ENCODE assay signal across 11 cellular contexts in genomic region chr16:77789646-77790370, GRCh38. TPM values are rescaled to one million over a fixed set of nuclear protein-coding genes. Genes with fewer than 3 reads are reported as not detected.
DNase-seq lines count a peak whose midpoint lies in the region; ATAC-seq and TF ChIP-seq lines count a peak whose summit lies in the region.
"Had no signal": no experiment of that assay in that cellular context is flagged by ENCODE, and none has a peak within 500 bp of the region (broad histone marks: within the 10 kb centered on the region; RNA-seq: fewer than 3 reads in every experiment).

No MANE protein-coding gene starts in this region.

- H3K27ac Mint-ChIP-seq in H9 (no peak overlapping the region), WTC11 (no peak overlapping the region), CD14-positive monocyte (no peak overlapping the region)
- H3K27ac Mint-ChIP-seq in CD8-positive, alpha-beta T cell: no peak overlapping the region
- H3K27ac Mint-ChIP-seq: activated naive CD4-positive, alpha-beta T cell treated with anti-CD3 and anti-CD28 coated beads, Interleukin-2, amount 10 ng/mL, durations not matched to agents 7 days and 5 days; dendritic cell treated with granulocyte-macrophage colony-stimulating factor and Interleukin-4, amounts not matched to agents 40 ng/mL and 50 ng/mL, for 4 days had no signal

- H2BK12ac ChIP-seq in H9 (ENCODE audit: insufficient read length, low read depth, low read length): no peak overlapping the region

- H3T11ph ChIP-seq in H9 (ENCODE audit: low read length): no peak overlapping the region

- no peak overlapping the region for H2AK5ac ChIP-seq in H9 (ENCODE audit: insufficient read length, low read length)

- no peak overlapping the region for H4K91ac ChIP-seq in H9 (ENCODE audit: insufficient read length, low read depth, low read length)

- no peaks in the 10 kb centered on the region for H3K9me3 ChIP-seq in H9 (ENCODE audit: control insufficient read depth, low read depth, low read length)
- H3K9me3 ChIP-seq in hepatocyte (ENCODE audit: low read depth): no peaks in the 10 kb centered on the region
- H3K9me3 ChIP-seq in CD8-positive, alpha-beta T cell (ENCODE audit: low read length): no peaks in the 10 kb centered on the region

- no peaks in the 10 kb centered on the region for H3K36me3 ChIP-seq in hepatocyte (replicated peaks; ENCODE audit: insufficient read depth, low read depth)
- no peaks in the 10 kb centered on the region for H3K36me3 ChIP-seq in CD8-positive, alpha-beta T cell (ENCODE audit: insufficient read depth, low read length)

- DNase-seq in H9 (no peak), WTC11 (ENCODE audit: low spot score) (no peak), hepatocyte (ENCODE audit: low spot score) (no peak), retina (peak; percentile 44), CD14-positive monocyte (ENCODE audit: low spot score) (no peak), NCI-H345 (lab: John Stamatoyannopoulos, UW) (no peak)
- no peak for DNase-seq in effector CD4-positive, alpha-beta T cell
- DNase-seq in CD8-positive, alpha-beta T cell: no peak
- DNase-seq: activated naive CD4-positive, alpha-beta T cell treated with anti-CD3 and anti-CD28 coated beads, Interleukin-2, amount 10 ng/mL, durations not matched to agents 7 days and 5 days; GOT3 had no signal

- no peaks in the 10 kb centered on the region for H3K9me2 ChIP-seq in hepatocyte (replicated peaks; ENCODE audit: insufficient read depth)

- intact Hi-C loops in CD14-positive monocyte (cut with micrococcal nuclease): no loop called here
- intact Hi-C loops in CD8-positive, alpha-beta T cell (cut with DNase I, micrococcal nuclease): no loop called here

- peak overlapping the region; percentile 93 to 96 for H3K4me3 Mint-ChIP-seq in H9
- H3K4me3 Mint-ChIP-seq in WTC11: peak overlapping the region; percentile 95
- H3K4me3 Mint-ChIP-seq in CD14-positive monocyte: peak overlapping the region in 1 of 2 donors; percentile 66
- no peak overlapping the region for H3K4me3 Mint-ChIP-seq in CD8-positive, alpha-beta T cell
- H3K4me3 Mint-ChIP-seq: activated naive CD4-positive, alpha-beta T cell treated with anti-CD3 and anti-CD28 coated beads, Interleukin-2, amount 10 ng/mL, durations not matched to agents 7 days and 5 days; dendritic cell treated with granulocyte-macrophage colony-stimulating factor and Interleukin-4, amounts not matched to agents 40 ng/mL and 50 ng/mL, for 4 days had no signal

- H2AFZ ChIP-seq in H9 (ENCODE audit: low read length) (no peak overlapping the region), hepatocyte (no peak overlapping the region)

- no peaks in the 10 kb centered on the region for H4K20me1 ChIP-seq in H9 (ENCODE audit: control insufficient read depth, insufficient read depth, insufficient read length)
- no peaks in the 10 kb centered on the region for H4K20me1 ChIP-seq in hepatocyte (ENCODE audit: insufficient read depth, poor library complexity, severe bottlenecking)

- peak overlapping the region; percentile 99 for H3K4me2 ChIP-seq in H9 (ENCODE audit: insufficient read depth, insufficient read length, low read length)
- H3K4me2 ChIP-seq in hepatocyte: peak overlapping the region; percentile 99

- CTCF ChIA-PET in WTC11 (lab: Charles Lee): interaction anchor here (1.1 to 2.6 kb wide), 6 partner anchors 8 to 310 kb away, joined by 3 to 13 read pairs (median 4); partner anchors contain the start of gene NUDT7
- CTCF ChIA-PET in CD8-positive, alpha-beta T cell (lab: Charles Lee): no interaction called here

- no peaks in the 10 kb centered on the region for H3K9me3 Mint-ChIP-seq in H9
- H3K9me3 Mint-ChIP-seq in WTC11: no peaks in the 10 kb centered on the region
- peaks cover 0 to 9% (median 3%) of the 10 kb centered on the region in 7 donors for H3K9me3 Mint-ChIP-seq in CD14-positive monocyte
- no peaks in the 10 kb centered on the region for H3K9me3 Mint-ChIP-seq in CD8-positive, alpha-beta T cell
- H3K9me3 Mint-ChIP-seq: activated naive CD4-positive, alpha-beta T cell treated with anti-CD3 and anti-CD28 coated beads, Interleukin-2, amount 10 ng/mL, durations not matched to agents 7 days and 5 days; dendritic cell treated with granulocyte-macrophage colony-stimulating factor and Interleukin-4, amounts not matched to agents 40 ng/mL and 50 ng/mL, for 4 days had no signal

- no peak overlapping the region for H3K4me3 ChIP-seq in hepatocyte
- H3K4me3 ChIP-seq in CD8-positive, alpha-beta T cell (ENCODE audit: low read depth, low read length): no peak overlapping the region

- TF ChIP-seq CTCF in H9 (conservative IDR thresholded peaks at IDR 0.05) (no peak), WTC11 (IDR thresholded peaks at IDR 0.05) (no peak), hepatocyte (IDR thresholded peaks at IDR 0.05; ENCODE audit: poor library complexity) (no peak), CD14-positive monocyte (IDR thresholded peaks at IDR 0.05) (no peak)
- no peak for TF ChIP-seq CTCF in CD8-positive, alpha-beta T cell (IDR thresholded peaks at IDR 0.05)

- H3K4me1 Mint-ChIP-seq in H9: peaks cover 26 to 32% of the 10 kb centered on the region in 2 experiments
- peaks cover 20% of the 10 kb centered on the region for H3K4me1 Mint-ChIP-seq in WTC11
- H3K4me1 Mint-ChIP-seq in CD14-positive monocyte: peaks cover 8% of the 10 kb centered on the region
- H3K4me1 Mint-ChIP-seq in CD8-positive, alpha-beta T cell (ENCODE audit: low read depth): peaks cover 5% of the 10 kb centered on the region

- H3K56ac ChIP-seq in H9 (ENCODE audit: insufficient read length, low read depth, low read length): no peak overlapping the region

- no CpG with 5 or more reads among the region's 20 CpGs for whole genome bisulfite sequencing in H9 (ENCODE audit: extremely low coverage, insufficient read length, low lambda C conversion rate)
- 11% methylated on average over 19 of the region's 20 CpGs for WGBS in hepatocyte (ENCODE audit: low lambda C conversion rate, missing lambda C conversion rate)

- H3K27ac ChIP-seq in H9 (ENCODE audit: insufficient read length, low read depth, low read length) (no peak overlapping the region), hepatocyte (no peak overlapping the region)
- no peak overlapping the region for H3K27ac ChIP-seq in CD8-positive, alpha-beta T cell (ENCODE audit: low read depth, low read length)

- no peak overlapping the region for H3K4ac ChIP-seq in H9 (ENCODE audit: low read depth, low read length)

- H3K36me3 Mint-ChIP-seq in H9 (ENCODE audit: insufficient read depth in 1 of 3, low read depth in 3 of 3) (peaks cover 0 to 2% (median 0%) of the 10 kb centered on the region in 3 experiments; a peak in 3 of 7 replicates), WTC11 (no peaks in the 10 kb centered on the region), CD14-positive monocyte (peaks cover 0 to 3% of the 10 kb centered on the region in 2 donors)
- H3K36me3 Mint-ChIP-seq in CD8-positive, alpha-beta T cell: no peaks in the 10 kb centered on the region
- H3K36me3 Mint-ChIP-seq: activated naive CD4-positive, alpha-beta T cell treated with anti-CD3 and anti-CD28 coated beads, Interleukin-2, amount 10 ng/mL, durations not matched to agents 7 days and 5 days had no signal

- H3K4me1 ChIP-seq in H9 (ENCODE audit: insufficient read depth, low read length): no peaks in the 10 kb centered on the region; the same call in 1 of the 2 replicates
- peaks cover 12% of the 10 kb centered on the region for H3K4me1 ChIP-seq in hepatocyte (ENCODE audit: insufficient read depth)
- H3K4me1 ChIP-seq in CD8-positive, alpha-beta T cell (ENCODE audit: insufficient read depth, low read length): peaks cover 4% of the 10 kb centered on the region

- no peak overlapping the region for H3K23ac ChIP-seq in H9 (ENCODE audit: insufficient read length, low read depth, low read length)

- POLR2A ChIA-PET in WTC11 (lab: Charles Lee): no interaction called here
- POLR2A ChIA-PET in CD8-positive, alpha-beta T cell (lab: Charles Lee): no interaction called here

- no peak overlapping the region for H2BK20ac ChIP-seq in H9 (ENCODE audit: low read depth, low read length, poor library complexity, severe bottlenecking)

- H3K27me3 Mint-ChIP-seq in H9 (ENCODE audit: low read depth) (peaks cover 52% of the 10 kb centered on the region), WTC11 (ENCODE audit: low read depth) (peaks cover 46% of the 10 kb centered on the region), CD14-positive monocyte (ENCODE audit: low read depth in 3 of 3) (peaks cover 49 to 61% (median 55%) of the 10 kb centered on the region in 3 donors)
- H3K27me3 Mint-ChIP-seq in CD8-positive, alpha-beta T cell (ENCODE audit: low read depth): peaks cover 60% of the 10 kb centered on the region

- no peak overlapping the region for H4K8ac ChIP-seq in H9 (replicated peaks; ENCODE audit: insufficient read length, low read depth, low read length)

- no peak overlapping the region for H2BK5ac ChIP-seq in H9 (ENCODE audit: insufficient read length, low read length)

- H2BK15ac ChIP-seq in H9 (ENCODE audit: low read depth, low read length): no peak overlapping the region

- H3K79me1 ChIP-seq in H9 (ENCODE audit: insufficient read depth, low read depth, low read length, poor library complexity, severe bottlenecking): no peaks in the 10 kb centered on the region

- no peak overlapping the region for H3K14ac ChIP-seq in H9 (ENCODE audit: insufficient read depth, low read length)

- ATAC-seq in WTC11: peak; percentile 6; the same call in 1 of the 2 replicates
- ATAC-seq in CD8-positive, alpha-beta T cell: no peak

- no peak overlapping the region for H3K18ac ChIP-seq in H9 (ENCODE audit: insufficient read length, low read depth, low read length)

- peaks cover 4% of the 10 kb centered on the region; the same call in 1 of the 2 replicates for H3K79me2 ChIP-seq in H9 (ENCODE audit: insufficient read depth, low read length)
- no peaks in the 10 kb centered on the region for H3K79me2 ChIP-seq in hepatocyte

- peaks cover 10% of the 10 kb centered on the region; the same call in 1 of the 2 replicates for H3K27me3 ChIP-seq in H9 (ENCODE audit: insufficient read depth, low read length)
- H3K27me3 ChIP-seq in hepatocyte: peaks cover 63% of the 10 kb centered on the region
- peaks cover 17% of the 10 kb centered on the region for H3K27me3 ChIP-seq in CD8-positive, alpha-beta T cell (ENCODE audit: insufficient read depth, low read length)

- H3K23me2 ChIP-seq in H9 (ENCODE audit: insufficient read length, low read depth, low read length, poor library complexity, severe bottlenecking): peaks cover 21% of the 10 kb centered on the region

- no peak overlapping the region for H3K9ac ChIP-seq in H9 (ENCODE audit: extremely low read depth, insufficient read length, low read length)

- H4K5ac ChIP-seq in H9 (ENCODE audit: insufficient read length, low read depth, low read length): no peak overlapping the region

- H2BK120ac ChIP-seq in H9 (ENCODE audit: low read depth, low read length, poor library complexity, severe bottlenecking): no peak overlapping the region

TF ChIP-seq in WTC11, 78 proteins besides CTCF, POLR2A, EP300 and RAD21:
- no peak for TF ChIP-seq ZNF263 (CRISPR knock-in tag; IDR thresholded peaks at IDR 0.05; ENCODE audit: low read depth)

RNA-seq across cellular contexts. Expression of gene VAT1L, which starts 1.4 kb away (rescaled TPM):
- total RNA-seq in H9 (2021) (33.8 and 34.1 TPM in 2 replicates), WTC11 (2021) (19.1 to 22.2 TPM (median 22.0 TPM) in 3 replicates), hepatocyte (3.1 and 5.2 TPM in 2 replicates)
- polyA plus RNA-seq in hepatocyte (5.9 and 7.2 TPM in 2 replicates), CD14-positive monocyte (not detected)
- total RNA-seq in CD8-positive, alpha-beta T cell: not detected
